Comparison of ENCODE assay signal across 8 cellular contexts in the genomic region with DNA sequence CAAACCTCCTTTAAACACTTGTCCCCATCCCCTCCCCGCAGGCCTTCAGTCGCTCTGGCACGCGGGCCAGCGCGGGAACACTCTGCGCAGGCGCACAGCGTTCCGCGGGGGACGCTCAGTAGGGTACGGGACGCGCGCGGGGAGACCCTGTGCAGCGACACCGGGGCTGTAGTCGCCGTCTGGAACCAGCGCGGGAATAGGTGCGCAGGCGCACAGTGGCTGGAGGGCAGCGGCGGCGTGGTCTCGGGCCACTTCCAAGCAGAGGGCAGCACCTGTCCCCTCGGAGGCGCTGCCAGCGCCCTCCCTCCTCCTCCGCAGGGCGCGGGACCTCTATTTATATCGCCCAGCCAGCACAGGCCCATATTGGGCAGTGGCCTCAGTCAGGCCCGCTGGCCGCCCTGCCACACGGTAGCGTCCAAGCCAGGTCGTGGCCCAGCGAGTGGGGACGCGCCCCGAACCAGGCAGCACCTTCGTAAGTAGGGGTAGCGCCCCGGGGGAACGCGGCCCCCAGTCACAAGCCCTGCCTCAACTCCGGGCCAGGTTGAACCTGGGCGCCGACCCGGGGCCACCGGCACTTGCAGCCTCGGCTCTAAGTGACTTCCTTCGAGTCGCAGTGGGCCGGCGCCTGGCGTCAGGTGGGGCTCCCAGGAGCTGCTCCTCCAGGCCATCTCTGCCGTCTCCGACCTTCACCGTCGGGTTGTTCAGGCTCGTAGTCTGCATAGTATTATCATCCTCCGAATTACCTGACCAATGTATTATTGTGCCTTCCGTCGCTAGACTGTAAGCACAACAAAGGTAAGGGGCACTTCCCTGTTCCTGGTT. TPM values are rescaled to one million over a fixed set of nuclear protein-coding genes. Genes with fewer than 3 reads are reported as not detected.
A peak's percentile ranks its signal among the peaks of the same experiment; 100 is the strongest.
DNase-seq lines count a peak whose midpoint lies in the region; ATAC-seq and TF ChIP-seq lines count a peak whose summit lies in the region.

A gene with protein sequence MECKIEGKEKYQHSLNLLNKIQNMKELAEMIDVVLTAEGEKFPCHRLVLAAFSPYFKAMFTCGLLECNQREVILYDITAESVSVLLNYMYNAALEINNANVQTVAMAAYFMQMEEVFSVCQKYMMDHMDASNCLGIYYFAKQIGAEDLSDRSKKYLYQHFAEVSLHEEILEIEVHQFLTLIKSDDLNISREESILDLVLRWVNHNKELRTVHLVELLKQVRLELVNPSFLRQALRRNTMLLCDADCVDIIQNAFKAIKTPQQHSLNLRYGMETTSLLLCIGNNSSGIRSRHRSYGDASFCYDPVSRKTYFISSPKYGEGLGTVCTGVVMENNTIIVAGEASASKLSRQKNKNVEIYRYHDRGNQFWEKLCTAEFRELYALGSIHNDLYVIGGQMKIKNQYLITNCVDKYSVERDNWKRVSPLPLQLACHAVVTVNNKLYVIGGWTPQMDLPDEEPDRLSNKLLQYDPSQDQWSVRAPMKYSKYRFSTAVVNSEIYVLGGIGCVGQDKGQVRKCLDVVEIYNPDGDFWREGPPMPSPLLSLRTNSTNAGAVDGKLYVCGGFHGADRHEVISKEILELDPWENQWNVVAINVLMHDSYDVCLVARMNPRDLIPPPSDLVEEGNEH (plus strand): TSS at position 118 of the 822 bp plus-strand sequence. CDS start 7,830 bp downstream, outside the sequence.

- H4K20me1 ChIP-seq in hepatocyte (ENCODE audit: insufficient read depth, poor library complexity, severe bottlenecking): no peaks in the 10 kb centered on the region

- WGBS in hepatocyte (ENCODE audit: low lambda C conversion rate, missing lambda C conversion rate): 71% methylated on average over 48 of the region's 69 CpGs

- no peak within 1 kb of the TSS for H2AFZ ChIP-seq in hepatocyte

- H3K79me2 ChIP-seq in hepatocyte: no peaks in the 10 kb centered on the region

- H3K36me3 ChIP-seq in adipocyte (ENCODE audit: control insufficient read depth, insufficient read depth, low read length, severe bottlenecking) (no peaks in the 10 kb centered on the region), hepatocyte (replicated peaks; ENCODE audit: insufficient read depth, low read depth) (no peaks in the 10 kb centered on the region)

- ATAC-seq in GM18861 (IDR thresholded peaks at IDR 0.05; ENCODE audit: unreplicated experiment): no peak
- ATAC-seq in HG02759 (IDR thresholded peaks at IDR 0.05; ENCODE audit: unreplicated experiment): no peak

- H3K9me3 ChIP-seq in adipocyte (ENCODE audit: control insufficient read depth, low read length) (no peaks in the 10 kb centered on the region), hepatocyte (ENCODE audit: low read depth) (no peaks in the 10 kb centered on the region)

- peak within 1 kb of the TSS; percentile 68 for H3K4me2 ChIP-seq in hepatocyte

- H3K9ac ChIP-seq in adipocyte (ENCODE audit: low read length): peak within 1 kb of the TSS; percentile 22

- H3K27me3 ChIP-seq in adipocyte (replicated peaks; ENCODE audit: control insufficient read depth, insufficient read depth, low read length) (peaks cover 25% of the 10 kb centered on the region), hepatocyte (peaks cover 13% of the 10 kb centered on the region)

- TF ChIP-seq CTCF in hepatocyte (IDR thresholded peaks at IDR 0.05; ENCODE audit: poor library complexity) (no peak), retinal pigment epithelial cell (conservative IDR thresholded peaks at IDR 0.05; ENCODE audit: low read depth, low read length) (no peak)

- DNase-seq in GM03348 (ENCODE audit: low spot score) (peak; percentile 36), adipocyte (ENCODE audit: low read depth) (no peak), hepatocyte (ENCODE audit: low spot score) (no peak), retinal pigment epithelial cell (ENCODE audit: low read depth) (no peak), NCI-H446 treated with DMSO at 0.1 percent for 48 hours (lab: John Stamatoyannopoulos, UW) (no peak)
- DNase-seq in activated CD8-positive, alpha-beta memory T cell treated with anti-CD3 and anti-CD28 coated beads for 24 hours: no peak

- peaks cover 24% of the 10 kb centered on the region for H3K4me1 ChIP-seq in adipocyte (ENCODE audit: control insufficient read depth, insufficient read depth, low read length)
- H3K4me1 ChIP-seq in hepatocyte (ENCODE audit: insufficient read depth): peaks cover 5% of the 10 kb centered on the region

- H3K27ac ChIP-seq in hepatocyte: no peak within 1 kb of the TSS

- no peaks in the 10 kb centered on the region for H3K9me2 ChIP-seq in hepatocyte (replicated peaks; ENCODE audit: insufficient read depth)

- peak within 1 kb of the TSS; percentile 77 for H3K4me3 ChIP-seq in adipocyte (ENCODE audit: low read length)
- H3K4me3 ChIP-seq in hepatocyte: no peak within 1 kb of the TSS
- peak within 1 kb of the TSS; percentile 49 for H3K4me3 ChIP-seq in retinal pigment epithelial cell (ENCODE audit: low read length)

RNA-seq across cellular contexts. Expression of the gene that starts here (rescaled TPM):
- total RNA-seq in hepatocyte: 0.07 TPM in 1 of 2 replicates, not detected in the other
- polyA plus RNA-seq in hepatocyte: not detected in 2 replicates
